32 cellular contexts compared by ENCODE assay signal in genomic region chr7:67402280-67402679, GRCh38.
"Had no signal": no experiment of that assay in that cellular context is flagged by ENCODE, and none has a peak within 500 bp of the region (broad histone marks: within the 10 kb centered on the region; RNA-seq: fewer than 3 reads in every experiment).

No MANE protein-coding gene starts in this region.

- H3K27ac Mint-ChIP-seq: activated CD4-positive, alpha-beta memory T cell treated with anti-CD3 and anti-CD28 coated beads for 36 hours; activated CD4-positive, alpha-beta T cell treated with anti-CD3 and anti-CD28 coated beads for 36 hours; activated CD4-positive, alpha-beta T cell treated with anti-CD3 and anti-CD28 coated beads, Interleukin-2, amount 10 ng/mL, durations not matched to agents 24 days and 14 days; activated CD8-positive, alpha-beta memory T cell treated with anti-CD3 and anti-CD28 coated beads, Interleukin-2, amount 10 ng/mL, durations not matched to agents 7 days and 5 days; activated CD8-positive, alpha-beta T cell treated with anti-CD3 and anti-CD28 coated beads, Interleukin-2, amount 10 ng/mL, durations not matched to agents 7 days and 5 days; activated naive CD4-positive, alpha-beta T cell treated with anti-CD3 and anti-CD28 coated beads, Interleukin-2, amount 10 ng/mL, durations not matched to agents 7 days and 5 days; activated naive CD8-positive, alpha-beta T cell; activated T-helper 1 cell treated with anti-CD3 and anti-CD28 coated beads, Interleukin-12 subunit alpha, Interleukin-12 subunit beta, Interleukin-2, Interleukin-4 antibody, amounts not matched to agents 30 ng/mL and 10 ng/mL and 1 ng/mL, durations not matched to agents 14 hours and 24 hours and 36 hours; activated T-helper 2 cell treated with anti-CD3 and anti-CD28 coated beads, Interferon-gamma antibody, Interleukin-2, Interleukin-4, amounts not matched to agents 10 μg/mL and 5 μg/mL and 100 μg/mL, durations not matched to agents 14 hours and 24 hours and 36 hours had no signal

- DNase-seq: activated CD4-positive, alpha-beta memory T cell treated with anti-CD3 and anti-CD28 coated beads for 36 hours; activated CD4-positive, alpha-beta T cell treated with anti-CD3 and anti-CD28 coated beads for 36 hours; activated CD4-positive, alpha-beta T cell treated with anti-CD3 and anti-CD28 coated beads, Interleukin-2, amount 10 ng/mL, durations not matched to agents 24 days and 14 days; activated CD4-positive, CD25-positive, alpha-beta regulatory T cell; activated CD4-positive, CD25-positive, alpha-beta regulatory T cell treated with anti-CD3 and anti-CD28 coated beads, Interleukin-2, amount 50 U/mL, for 72 hours; activated CD8-positive, alpha-beta memory T cell treated with anti-CD3 and anti-CD28 coated beads, Interleukin-2, amount 10 ng/mL, durations not matched to agents 7 days and 5 days; activated CD8-positive, alpha-beta memory T cell treated with anti-CD3 and anti-CD28 coated beads, Interleukin-2, amount 50 U/mL, for 4 hours; activated CD8-positive, alpha-beta T cell treated with anti-CD3 and anti-CD28 coated beads, Interleukin-2, amount 10 ng/mL, durations not matched to agents 7 days and 5 days; activated effector memory CD4-positive, alpha-beta T cell treated with anti-CD3 and anti-CD28 coated beads, Interleukin-2, amount 50 U/mL, for 16 hours; activated naive CD4-positive, alpha-beta T cell treated with anti-CD3 and anti-CD28 coated beads, Interleukin-2, amount 10 ng/mL, durations not matched to agents 7 days and 5 days; activated T-cell treated with anti-CD3 and anti-CD28 coated beads, Interleukin-2, amount 50 U/mL, for 1 hour; activated T-cell treated with anti-CD3 and anti-CD28 coated beads, Interleukin-2, amount 50 U/mL, for 48 hours; amniotic stem cell; anterior cingulate cortex; brain microvascular endothelial cell; cortex of kidney; dermis blood vessel endothelial cell; effector CD8-positive, alpha-beta T cell; foreskin fibroblast; gastrocnemius medialis; glutamatergic neuron; heart left ventricle; T-helper 2 cell had no signal

- H3K4me1 Mint-ChIP-seq: activated CD4-positive, alpha-beta T cell treated with anti-CD3 and anti-CD28 coated beads for 36 hours; activated CD4-positive, alpha-beta T cell treated with anti-CD3 and anti-CD28 coated beads, Interleukin-2, amount 10 ng/mL, durations not matched to agents 24 days and 14 days; activated CD8-positive, alpha-beta memory T cell treated with anti-CD3 and anti-CD28 coated beads, Interleukin-2, amount 10 ng/mL, durations not matched to agents 7 days and 5 days; activated naive CD4-positive, alpha-beta T cell treated with anti-CD3 and anti-CD28 coated beads, Interleukin-2, amount 10 ng/mL, durations not matched to agents 7 days and 5 days; central memory CD8-positive, alpha-beta T cell had no signal

- ATAC-seq: activated CD4-positive, alpha-beta T cell treated with anti-CD3 and anti-CD28 coated beads for 36 hours; activated CD8-positive, alpha-beta memory T cell treated with anti-CD3 and anti-CD28 coated beads, Interleukin-2, amount 10 ng/mL, durations not matched to agents 7 days and 5 days; activated CD8-positive, alpha-beta T cell treated with anti-CD3 and anti-CD28 coated beads, Interleukin-2, amount 10 ng/mL, durations not matched to agents 7 days and 5 days; esophagus mucosa; gastrocnemius medialis; heart left ventricle had no signal

- FAIRE-seq: astrocyte, bronchial epithelial cell, colon had no signal

- H3K36me3 ChIP-seq: brain microvascular endothelial cell, gastrocnemius medialis, heart left ventricle had no signal

- H3K4me3 ChIP-seq: gastrocnemius medialis, heart left ventricle, hepatocyte had no signal

- H3K4me3 Mint-ChIP-seq: activated CD4-positive, alpha-beta memory T cell treated with anti-CD3 and anti-CD28 coated beads for 36 hours; activated CD4-positive, alpha-beta T cell treated with anti-CD3 and anti-CD28 coated beads for 36 hours; activated CD4-positive, alpha-beta T cell treated with anti-CD3 and anti-CD28 coated beads, Interleukin-2, amount 10 ng/mL, durations not matched to agents 24 days and 14 days; activated CD8-positive, alpha-beta memory T cell treated with anti-CD3 and anti-CD28 coated beads, Interleukin-2, amount 10 ng/mL, durations not matched to agents 7 days and 5 days; activated CD8-positive, alpha-beta T cell treated with anti-CD3 and anti-CD28 coated beads, Interleukin-2, amount 10 ng/mL, durations not matched to agents 7 days and 5 days; activated naive CD4-positive, alpha-beta T cell treated with anti-CD3 and anti-CD28 coated beads, Interleukin-2, amount 10 ng/mL, durations not matched to agents 7 days and 5 days; activated naive CD8-positive, alpha-beta T cell; activated T-helper 1 cell treated with anti-CD3 and anti-CD28 coated beads, Interleukin-12 subunit alpha, Interleukin-12 subunit beta, Interleukin-2, Interleukin-4 antibody, amounts not matched to agents 30 ng/mL and 10 ng/mL and 1 ng/mL, durations not matched to agents 14 hours and 24 hours and 36 hours; central memory CD8-positive, alpha-beta T cell had no signal

- H3K36me3 Mint-ChIP-seq: activated CD4-positive, alpha-beta memory T cell treated with anti-CD3 and anti-CD28 coated beads for 36 hours; activated CD8-positive, alpha-beta memory T cell treated with anti-CD3 and anti-CD28 coated beads, Interleukin-2, amount 10 ng/mL, durations not matched to agents 7 days and 5 days; activated naive CD4-positive, alpha-beta T cell treated with anti-CD3 and anti-CD28 coated beads, Interleukin-2, amount 10 ng/mL, durations not matched to agents 7 days and 5 days; activated naive CD8-positive, alpha-beta T cell had no signal

- H3K27me3 ChIP-seq: brain microvascular endothelial cell, gastrocnemius medialis, heart left ventricle, hepatocyte had no signal

- H3K4me2 ChIP-seq: hepatocyte had no signal

- H3K4me1 ChIP-seq: gastrocnemius medialis, heart left ventricle had no signal

- H3K27ac ChIP-seq: brain microvascular endothelial cell, gastrocnemius medialis, heart left ventricle, hepatocyte had no signal

- H3K9me3 ChIP-seq: gastrocnemius medialis had no signal

- H3K27me3 Mint-ChIP-seq: activated CD4-positive, alpha-beta memory T cell treated with anti-CD3 and anti-CD28 coated beads for 36 hours; activated CD4-positive, alpha-beta T cell treated with anti-CD3 and anti-CD28 coated beads, Interleukin-2, amount 10 ng/mL, durations not matched to agents 24 days and 14 days; activated naive CD4-positive, alpha-beta T cell treated with anti-CD3 and anti-CD28 coated beads, Interleukin-2, amount 10 ng/mL, durations not matched to agents 7 days and 5 days had no signal
